Comparison of ENCODE assay signal across 10 cellular contexts in the genomic region with DNA sequence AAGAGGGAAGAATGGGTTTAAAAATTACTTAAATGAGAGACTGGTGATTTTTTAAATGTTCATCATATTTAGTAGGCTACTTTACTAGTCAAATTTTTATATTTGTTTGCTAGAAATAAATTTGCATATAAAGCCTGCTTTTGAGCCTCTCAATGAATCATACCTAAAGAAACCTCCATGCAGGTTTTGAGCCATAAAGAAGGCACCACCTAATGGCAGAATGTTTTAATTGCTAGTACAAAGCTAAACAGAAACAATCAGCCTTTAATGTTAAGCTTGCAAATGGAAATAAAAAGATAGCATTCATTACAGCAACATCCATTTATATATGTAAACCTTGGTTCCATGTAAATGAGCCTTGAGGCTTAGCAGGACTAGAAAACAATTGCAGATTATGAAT.
DNase-seq lines count a peak whose midpoint lies in the region; ATAC-seq, FAIRE-seq and TF ChIP-seq lines count a peak whose summit lies in the region.
"Had no signal": no experiment of that assay in that cellular context is flagged by ENCODE, and none has a peak within 500 bp of the region (broad histone marks: within the 10 kb centered on the region; RNA-seq: fewer than 3 reads in every experiment).

No MANE protein-coding gene starts in this region.

- H2AFZ ChIP-seq in GM12878 (ENCODE audit: control insufficient read depth, low read depth, low read length) = no peak overlapping the region
- H2AFZ ChIP-seq in neural progenitor cell (replicated peaks) = no peak overlapping the region

- SMC1A ChIA-PET in GM12878 (lab: Charles Lee; ENCODE audit: uncharacterized antibody, unreplicated experiment) = interaction anchor here (1.5 to 2.3 kb wide), 2 partner anchors 698 to 1271 kb away, joined by 6 to 13 read pairs; no protein-coding TSS in a partner anchor

- H3K36me3 ChIP-seq in GM12878 (ENCODE audit: control insufficient read depth in 2 of 2, insufficient read depth in 2 of 2, low read length in 1 of 2) (no peaks in the 10 kb centered on the region), neural progenitor cell (no peaks in the 10 kb centered on the region), tibial artery (no peaks in the 10 kb centered on the region)

- TF ChIP-seq CTCF in GM12878 (IDR thresholded peaks at IDR 0.05 in 2 of 3, conservative IDR thresholded peaks at IDR 0.05 in 1 of 3; ENCODE audit: control insufficient read depth in 2 of 3, extremely low read depth in 1 of 3, insufficient read depth in 1 of 3, low read depth in 3 of 3, low read length in 3 of 3) (peak in 1 of 3 experiments; percentile 36; a peak in 2 of 6 replicates), neural progenitor cell (IDR thresholded peaks at IDR 0.05) (peak; percentile 27), tibial artery (IDR thresholded peaks at IDR 0.05) (no peak)

- no peaks in the 10 kb centered on the region for H3K79me2 ChIP-seq in GM12878 (ENCODE audit: control insufficient read depth, insufficient read depth, low read length)
- no peaks in the 10 kb centered on the region for H3K79me2 ChIP-seq in neural progenitor cell (ENCODE audit: low read depth)

- CTCF ChIA-PET in GM12878 (lab: Yijun Ruan, JAX) = interaction anchor here (0.6 to 2.2 kb wide), 3 partner anchors 9 to 1442 kb away, joined by 3 to 20 read pairs (median 4); no protein-coding TSS in a partner anchor
- CTCF ChIA-PET in T-cell (lab: Charles Lee) = no interaction called here

- TF ChIP-seq EP300 in Ishikawa (IDR thresholded peaks at IDR 0.05; ENCODE audit: borderline replicate concordance) = no peak
- TF ChIP-seq EP300 in GM12878 (IDR thresholded peaks at IDR 0.05; ENCODE audit: borderline replicate concordance in 1 of 2, control insufficient read depth in 1 of 2, low read depth in 2 of 2, low read length in 2 of 2) = no peak

- H3K4me2 ChIP-seq in GM12878 (ENCODE audit: control insufficient read depth, insufficient read depth) = no peak overlapping the region
- no peak overlapping the region for H3K4me2 ChIP-seq in neural progenitor cell

- H3F3A ChIP-seq in neural progenitor cell (ENCODE audit: low read depth) = no peaks in the 10 kb centered on the region

- no TSS peak for BruUV-seq in GM12878 (replicated peaks; lab: Mats Ljungman, UMichigan)

- no peaks in the 10 kb centered on the region for H3K36me3 Mint-ChIP-seq in neural progenitor cell
- no peaks in the 10 kb centered on the region for H3K36me3 Mint-ChIP-seq in T-cell
- no peaks in the 10 kb centered on the region for H3K36me3 Mint-ChIP-seq in naive thymus-derived CD8-positive, alpha-beta T cell
- H3K36me3 Mint-ChIP-seq: immature natural killer cell had no signal

- intact Hi-C loops in GM12878 (cut with micrococcal nuclease; ENCODE audit: unreplicated experiment) = loop anchor here (10.0 kb wide), 1 partner anchor 702 kb away; no protein-coding TSS in a partner anchor
- intact Hi-C loops in tibial artery (cut with DNase I; ENCODE audit: low total_unique reads) = no loop called here

- H3K9me3 ChIP-seq in GM12878 (replicated peaks; ENCODE audit: control insufficient read depth, insufficient read depth, low read length) (no peaks in the 10 kb centered on the region), neural progenitor cell (ENCODE audit: low read depth) (no peaks in the 10 kb centered on the region), tibial artery (no peaks in the 10 kb centered on the region)

- DNase-seq in NCI-H2171 treated with DMSO at 0.1 percent for 48 hours (lab: John Stamatoyannopoulos, UW) (peak; percentile 4), NCI-H2171 (lab: John Stamatoyannopoulos, UW) (no peak), GM12878 (ENCODE audit: low read depth, low spot score) (no peak), neural progenitor cell (ENCODE audit: low spot score) (no peak), T-cell (no peak), tibial artery (no peak)
- DNase-seq in naive thymus-derived CD8-positive, alpha-beta T cell = no peak
- DNase-seq: activated CD4-positive, alpha-beta T cell treated with anti-CD3 and anti-CD28 coated beads, Interleukin-2, amount 50 U/mL, for 1 hour; immature natural killer cell had no signal

- POLR2A ChIA-PET in GM12878 (lab: Charles Lee) = no interaction called here
- POLR2A ChIA-PET in T-cell (lab: Charles Lee) = no interaction called here
- POLR2A ChIA-PET in naive thymus-derived CD8-positive, alpha-beta T cell (lab: Charles Lee) = no interaction called here

- TF ChIP-seq RAD21 in Ishikawa (IDR thresholded peaks at IDR 0.05; ENCODE audit: low read depth) (peak; percentile 53), GM12878 (IDR thresholded peaks at IDR 0.05; ENCODE audit: insufficient read depth, low read depth, low read length) (peak; percentile 35; the same call in 1 of the 2 replicates)

- H4K20me1 ChIP-seq in GM12878 (ENCODE audit: control insufficient read depth, insufficient read depth) (no peaks in the 10 kb centered on the region), neural progenitor cell (ENCODE audit: low read depth) (no peaks in the 10 kb centered on the region)

- no peak overlapping the region for H3K4me3 Mint-ChIP-seq in neural progenitor cell
- no peak overlapping the region for H3K4me3 Mint-ChIP-seq in T-cell
- H3K4me3 Mint-ChIP-seq in naive thymus-derived CD8-positive, alpha-beta T cell = no peak overlapping the region
- H3K4me3 Mint-ChIP-seq: immature natural killer cell had no signal

- RAD21 ChIA-PET in GM12878 (lab: Charles Lee; ENCODE audit: unreplicated experiment) = interaction anchor here (0.8 to 1.6 kb wide), 3 partner anchors 54 to 701 kb away, joined by 3 to 9 read pairs (median 4); no protein-coding TSS in a partner anchor

- H3K9ac ChIP-seq in GM12878 (ENCODE audit: control insufficient read depth, insufficient read depth, low read length) (no peak overlapping the region), neural progenitor cell (no peak overlapping the region)

- H3K27me3 Mint-ChIP-seq in neural progenitor cell (ENCODE audit: insufficient read depth, low read depth) (no peaks in the 10 kb centered on the region), T-cell (no peaks in the 10 kb centered on the region)
- no peaks in the 10 kb centered on the region for H3K27me3 Mint-ChIP-seq in naive thymus-derived CD8-positive, alpha-beta T cell

- H3K27ac Mint-ChIP-seq in neural progenitor cell (no peak overlapping the region), T-cell (no peak overlapping the region)
- H3K27ac Mint-ChIP-seq in naive thymus-derived CD8-positive, alpha-beta T cell = no peak overlapping the region
- H3K27ac Mint-ChIP-seq: immature natural killer cell had no signal

- H3K9me3 Mint-ChIP-seq in neural progenitor cell (no peaks in the 10 kb centered on the region), T-cell (peaks cover 0 to 10% (median 5%) of the 10 kb centered on the region in 3 donors)
- peaks cover 0 to 15% (median 3%) of the 10 kb centered on the region in 9 donors for H3K9me3 Mint-ChIP-seq in naive thymus-derived CD8-positive, alpha-beta T cell

- no peak for FAIRE-seq in GM12878 (lab: Jason Lieb, UNC)

- in situ Hi-C loops in GM12878 (cut with MboI) = loop anchor here (25.0 kb wide), 1 partner anchor 1270 kb away; no protein-coding TSS in a partner anchor

- no peaks in the 10 kb centered on the region for H3K27me3 ChIP-seq in GM12878 (replicated peaks in 1 of 2; ENCODE audit: control insufficient read depth in 2 of 2, insufficient read depth in 2 of 2, low read length in 1 of 2)
- no peaks in the 10 kb centered on the region for H3K27me3 ChIP-seq in neural progenitor cell
- H3K27me3 ChIP-seq in tibial artery = no peaks in the 10 kb centered on the region

- H3K4me1 ChIP-seq in GM12878 (ENCODE audit: control insufficient read depth, insufficient read depth, low read length) (no peaks in the 10 kb centered on the region), neural progenitor cell (no peaks in the 10 kb centered on the region), tibial artery (no peaks in the 10 kb centered on the region)

- peak; percentile 60; the same call in 1 of the 3 replicates for ATAC-seq in GM12878
- no peak for ATAC-seq in T-cell (replicated peaks in 1 of 4)
- ATAC-seq in naive thymus-derived CD8-positive, alpha-beta T cell = no peak

- H3K4me3 ChIP-seq in GM12878 (no peak overlapping the region), neural progenitor cell (no peak overlapping the region), tibial artery (no peak overlapping the region)

- TF ChIP-seq POLR2A in GM12878 (IDR thresholded peaks at IDR 0.05; ENCODE audit: low read depth, low read length) = no peak

- H3K4me1 Mint-ChIP-seq in neural progenitor cell = no peaks in the 10 kb centered on the region
- H3K4me1 Mint-ChIP-seq in T-cell = no peaks in the 10 kb centered on the region
- H3K4me1 Mint-ChIP-seq in naive thymus-derived CD8-positive, alpha-beta T cell = no peaks in the 10 kb centered on the region
- H3K4me1 Mint-ChIP-seq: immature natural killer cell had no signal

- no peak overlapping the region for H3K27ac ChIP-seq in GM12878 (ENCODE audit: control insufficient read depth, insufficient read depth)
- H3K27ac ChIP-seq in neural progenitor cell = no peak overlapping the region
- no peak overlapping the region for H3K27ac ChIP-seq in tibial artery

TF ChIP-seq in Ishikawa, 13 proteins besides CTCF, POLR2A, EP300 and RAD21 (continues in another document):
- TF ChIP-seq EGR1 (IDR thresholded peaks at IDR 0.05) (no peak), CREB1 (IDR thresholded peaks at IDR 0.05; ENCODE audit: low read depth) (no peak), MAX (IDR thresholded peaks at IDR 0.05) (no peak), ZBTB7A (IDR thresholded peaks at IDR 0.05; ENCODE audit: low read depth) (no peak)

TF ChIP-seq in GM12878, 131 proteins besides CTCF, POLR2A, EP300 and RAD21:
- no peak for TF ChIP-seq SUPT20H (IDR thresholded peaks at IDR 0.05; ENCODE audit: borderline replicate concordance, control insufficient read depth, low read depth, low read length)
